8 cellular contexts compared by ENCODE assay signal in the genomic region with DNA sequence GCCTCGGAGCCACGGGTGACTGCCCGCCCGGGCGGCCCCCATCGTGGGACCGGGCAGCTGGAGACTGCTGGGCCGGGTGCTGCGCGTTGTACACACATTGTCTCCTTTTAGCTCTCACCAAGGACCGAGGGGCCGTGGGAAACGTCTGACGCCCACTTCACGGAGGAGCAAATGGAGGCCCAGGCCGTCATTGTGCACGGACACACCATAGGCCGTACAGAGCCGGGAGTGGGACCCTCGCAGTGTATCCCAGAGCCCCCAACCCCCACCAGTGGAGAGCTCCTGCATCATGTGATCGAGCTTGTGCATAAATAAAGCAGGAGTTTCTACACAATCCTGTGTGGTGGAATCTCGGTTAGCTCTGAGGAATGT. TPM values are rescaled to one million over a fixed set of nuclear protein-coding genes. Genes with fewer than 3 reads are reported as not detected.
A peak's percentile ranks its signal among the peaks of the same experiment; 100 is the strongest.
DNase-seq lines count a peak whose midpoint lies in the region; ATAC-seq and TF ChIP-seq lines count a peak whose summit lies in the region.

No MANE protein-coding gene starts in this region.

- H4K20me1 ChIP-seq in MM.1S (ENCODE audit: insufficient read depth, low read length): no peaks in the 10 kb centered on the region

- H3K4me3 Mint-ChIP-seq in T-helper 2 cell treated with Interferon-gamma antibody and Interleukin-4, amounts not matched to agents 5 μg/mL and 100 μg/mL, for 36 hours: peak overlapping the region; percentile 90

- H3K27ac Mint-ChIP-seq in T-helper 2 cell treated with Interferon-gamma antibody and Interleukin-4, amounts not matched to agents 5 μg/mL and 100 μg/mL, for 36 hours: peak overlapping the region; percentile 26

- H3K36me3 ChIP-seq in MM.1S (replicated peaks; ENCODE audit: insufficient read depth, low read length) (no peaks in the 10 kb centered on the region), lung (ENCODE audit: control insufficient read depth in 2 of 2, insufficient read depth in 2 of 2, low read length in 2 of 2) (peaks cover 0 to 6% of the 10 kb centered on the region in 2 donors), thymus (ENCODE audit: control insufficient read depth, insufficient read depth) (peaks cover 5% of the 10 kb centered on the region)

- peak overlapping the region; percentile 41; the same call in 1 of the 2 replicates for H2AFZ ChIP-seq in MM.1S (ENCODE audit: low read length)

- H3K9ac ChIP-seq in MM.1S (ENCODE audit: low read length): peak overlapping the region; percentile 64; the same call in 1 of the 2 replicates

- H3K4me1 ChIP-seq in MM.1S (ENCODE audit: low read length) (0 out of 2 replicates have a peak, but pooled peaks cover 6% of the 10 kb centered on the region), lung (ENCODE audit: control insufficient read depth in 2 of 2, insufficient read depth in 2 of 2, low read length in 2 of 2) (peaks cover 2 to 3% of the 10 kb centered on the region in 2 donors), thymus (ENCODE audit: control insufficient read depth, insufficient read depth, low read length) (peaks cover 7% of the 10 kb centered on the region)

- peak; percentile 10 for DNase-seq in T-helper 2 cell treated with Interferon-gamma antibody and Interleukin-4, amounts not matched to agents 5 μg/mL and 100 μg/mL, for 36 hours (ENCODE audit: low spot score)
- DNase-seq in T-helper 2 cell: no peak
- DNase-seq in MM.1S: no peak
- peak in 1 of 2 donors; percentile 21 for DNase-seq in cardiac fibroblast (ENCODE audit: low read depth in 2 of 2)
- no peak for DNase-seq in lung (ENCODE audit: low spot score)
- no peak for DNase-seq in D341Med (ENCODE audit: low spot score)
- no peak for DNase-seq in GDM1 (lab: John Stamatoyannopoulos, UW)

- H3K4me2 ChIP-seq in MM.1S (ENCODE audit: low read depth, low read length): peak overlapping the region; percentile 96

- no peaks in the 10 kb centered on the region for H3K9me2 ChIP-seq in MM.1S (replicated peaks; ENCODE audit: insufficient read depth, low read length)

- H3K9me3 ChIP-seq in MM.1S (replicated peaks; ENCODE audit: insufficient read depth, low read length) (no peaks in the 10 kb centered on the region), lung (ENCODE audit: control insufficient read depth in 2 of 2, insufficient read depth in 1 of 2, low read length in 1 of 2) (no peaks in the 10 kb centered on the region), thymus (ENCODE audit: control insufficient read depth) (no peaks in the 10 kb centered on the region)

- 1 to 2% methylated on average over 21 to 22 of the region's 22 CpGs for WGBS in lung, 2 donors
- 3% methylated on average over 22 of the region's 22 CpGs for WGBS in thymus

- H3K27ac ChIP-seq in MM.1S (ENCODE audit: low read length): no peak overlapping the region
- peak overlapping the region in 1 of 2 donors; percentile 7 for H3K27ac ChIP-seq in lung (ENCODE audit: low read depth in 1 of 2, low read length in 1 of 2)
- H3K27ac ChIP-seq in thymus (ENCODE audit: low read depth): peak overlapping the region; percentile 31

- peaks cover 36% of the 10 kb centered on the region for H3K4me1 Mint-ChIP-seq in T-helper 2 cell treated with Interferon-gamma antibody and Interleukin-4, amounts not matched to agents 5 μg/mL and 100 μg/mL, for 36 hours (ENCODE audit: low read depth)

- H3K27me3 Mint-ChIP-seq in T-helper 2 cell treated with Interferon-gamma antibody and Interleukin-4, amounts not matched to agents 5 μg/mL and 100 μg/mL, for 36 hours (ENCODE audit: low read depth): no peaks in the 10 kb centered on the region

- peaks cover 22% of the 10 kb centered on the region for H3K79me2 ChIP-seq in MM.1S (ENCODE audit: low read length)

- no peaks in the 10 kb centered on the region for H3K27me3 ChIP-seq in MM.1S (replicated peaks; ENCODE audit: insufficient read depth, low read length)
- H3K27me3 ChIP-seq in lung (ENCODE audit: control insufficient read depth, insufficient read depth): no peaks in the 10 kb centered on the region
- H3K27me3 ChIP-seq in thymus (ENCODE audit: control insufficient read depth, insufficient read depth): no peaks in the 10 kb centered on the region

- H3K4me3 ChIP-seq in MM.1S (ENCODE audit: low read length) (peak overlapping the region; percentile 72), cardiac fibroblast (replicated peaks in 1 of 2; ENCODE audit: low read depth in 2 of 2, low read length in 2 of 2) (peak overlapping the region; percentile 75 to 78), lung (peak overlapping the region; percentile 90), thymus (ENCODE audit: low read length) (peak overlapping the region; percentile 87)

- peaks cover 24% of the 10 kb centered on the region for H3K36me3 Mint-ChIP-seq in T-helper 2 cell treated with Interferon-gamma antibody and Interleukin-4, amounts not matched to agents 5 μg/mL and 100 μg/mL, for 36 hours (ENCODE audit: low read depth)

- no peak for TF ChIP-seq CTCF in MM.1S (IDR thresholded peaks at IDR 0.05; ENCODE audit: low read length)
- TF ChIP-seq CTCF in cardiac fibroblast (IDR thresholded peaks at IDR 0.05; ENCODE audit: low read depth, low read length): no peak
- TF ChIP-seq CTCF in lung (IDR thresholded peaks at IDR 0.05; ENCODE audit: control extremely low read depth, extremely low read depth): no peak

- H3K9me3 Mint-ChIP-seq in T-helper 2 cell treated with Interferon-gamma antibody and Interleukin-4, amounts not matched to agents 5 μg/mL and 100 μg/mL, for 36 hours: no peaks in the 10 kb centered on the region

- ATAC-seq in lung (ENCODE audit: insufficient read depth, low FRiP score): no peak

- peaks cover 3% of the 10 kb centered on the region for H3F3A ChIP-seq in MM.1S (ENCODE audit: insufficient read depth, low read length)

RNA-seq across cellular contexts. Expression of gene DENND10, which starts 0.7 kb away (rescaled TPM):
- total RNA-seq in lung: 10 to 100 TPM; 27.9 to 32.0 TPM
- polyA plus RNA-seq in lung (10 to 100 TPM; 11.7 to 30.2 TPM), thymus (24.8 TPM)

RNA-seq across cellular contexts. Expression of gene EIF3A, which starts 24.0 kb away (rescaled TPM):
- 100 to 1,000 TPM; 101 TPM for total RNA-seq in lung
- 10 to 100 TPM; 37.1 to 60.4 TPM for polyA plus RNA-seq in lung
- 41.2 TPM for polyA plus RNA-seq in thymus
